ENCODE assay signal across 8 cellular contexts in genomic region chr5:101678494-101679193, GRCh38.
DNase-seq lines count a peak whose midpoint lies in the region; ATAC-seq and TF ChIP-seq lines count a peak whose summit lies in the region.

No MANE protein-coding gene starts in this region.

- TF ChIP-seq CTCF in OCI-LY3 (IDR thresholded peaks at IDR 0.05; ENCODE audit: low read depth, low read length) (peak; percentile 85), heart right ventricle (IDR thresholded peaks at IDR 0.05) (peak; percentile 62 to 90 (median 82))

- H3K36me3 ChIP-seq in OCI-LY3 (replicated peaks; ENCODE audit: low read depth, low read length) (no peaks in the 10 kb centered on the region), heart right ventricle (no peaks in the 10 kb centered on the region)

- peak; percentile 86 for ATAC-seq in GM19395 (IDR thresholded peaks at IDR 0.05; ENCODE audit: unreplicated experiment)
- ATAC-seq in HG03460 (IDR thresholded peaks at IDR 0.05; ENCODE audit: unreplicated experiment), result peak; percentile 86
- peak in 1 of 8 donors; percentile 51 for ATAC-seq in heart right ventricle

- no peak overlapping the region for H3K9ac ChIP-seq in OCI-LY3 (ENCODE audit: low read length)

- H3K27me3 ChIP-seq in OCI-LY3 (ENCODE audit: low read depth, low read length), result no peaks in the 10 kb centered on the region
- peaks cover 0 to 10% (median 3%) of the 10 kb centered on the region in 7 donors for H3K27me3 ChIP-seq in heart right ventricle

- no peaks in the 10 kb centered on the region for H3K9me3 ChIP-seq in OCI-LY3 (ENCODE audit: insufficient read depth, low read length)
- no peaks in the 10 kb centered on the region for H3K9me3 ChIP-seq in heart right ventricle

- H3K79me2 ChIP-seq in OCI-LY3 (ENCODE audit: low read length), result no peaks in the 10 kb centered on the region

- no peak overlapping the region for H3K27ac ChIP-seq in OCI-LY3 (ENCODE audit: low read length)
- H3K27ac ChIP-seq in heart right ventricle, result no peak overlapping the region

- peak; percentile 5 for DNase-seq in DMS 273 treated with DMSO at 0.1 percent for 48 hours (lab: John Stamatoyannopoulos, UW)
- peak; percentile 22 for DNase-seq in activated naive CD4-positive, alpha-beta T cell treated with anti-CD3 and anti-CD28 coated beads, Interleukin-2, amount 50 U/mL, for 16 hours
- peak; percentile 12 to 22 for DNase-seq in heart right ventricle
- peak; percentile 3 for DNase-seq in pulmonary artery endothelial cell (ENCODE audit: low read depth, low spot score)
- no peak for DNase-seq in DMS153 (lab: John Stamatoyannopoulos, UW)

- peak overlapping the region; percentile 81; the same call in 1 of the 2 replicates for H2AFZ ChIP-seq in OCI-LY3 (ENCODE audit: low read depth, low read length)

- peak overlapping the region; percentile 69 for H3K4me3 ChIP-seq in OCI-LY3 (ENCODE audit: low read length)
- no peak overlapping the region for H3K4me3 ChIP-seq in heart right ventricle

- H3K4me2 ChIP-seq in OCI-LY3 (ENCODE audit: low read length), result peak overlapping the region; percentile 78

- intact Hi-C loops in heart right ventricle (cut with DNase I), result no loop called here

- H4K20me1 ChIP-seq in OCI-LY3 (ENCODE audit: insufficient read depth, low read length), result no peaks in the 10 kb centered on the region

- 8 to 11% methylated on average over 7 of the region's 7 CpGs for WGBS in heart right ventricle, 2 donors

- H3K4me1 ChIP-seq in OCI-LY3 (ENCODE audit: low read length) (no peaks in the 10 kb centered on the region; the same call in 1 of the 2 replicates), heart right ventricle (peaks cover 0 to 5% (median 0%) of the 10 kb centered on the region in 9 donors)
